18 cellular contexts compared by ENCODE assay signal in the genomic region with DNA sequence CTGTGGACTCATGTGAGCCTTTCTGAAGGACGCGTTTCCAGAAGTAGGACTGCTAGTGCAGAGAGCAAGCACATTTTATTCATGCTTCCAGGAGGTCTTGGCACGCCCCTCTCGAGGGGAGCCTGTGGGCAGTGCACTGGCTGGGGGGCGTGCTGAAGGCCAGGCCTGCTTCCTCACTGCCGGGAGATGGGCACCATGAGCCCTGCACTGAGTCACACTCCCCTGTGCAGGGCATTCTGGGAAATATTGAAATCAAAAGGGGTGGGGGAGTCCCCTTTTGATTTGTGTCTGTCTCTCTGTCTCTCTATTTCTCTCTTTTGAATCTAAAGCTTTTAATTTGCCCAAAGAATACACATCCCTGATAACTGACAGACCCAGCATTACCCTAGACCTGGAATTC. TPM values are rescaled to one million over a fixed set of nuclear protein-coding genes. Genes with fewer than 3 reads are reported as not detected.
DNase-seq lines count a peak whose midpoint lies in the region; ATAC-seq and TF ChIP-seq lines count a peak whose summit lies in the region.
"Had no signal": no experiment of that assay in that cellular context is flagged by ENCODE, and none has a peak within 500 bp of the region (broad histone marks: within the 10 kb centered on the region; RNA-seq: fewer than 3 reads in every experiment).

No MANE protein-coding gene starts in this region.

- 0 out of 2 replicates have a peak, but pooled peaks cover 3% of the 10 kb centered on the region for H3K36me3 Mint-ChIP-seq in WTC11

- no peaks in the 10 kb centered on the region for H3K4me1 ChIP-seq in vagina

- H3K9me3 ChIP-seq in vagina, result no peaks in the 10 kb centered on the region
- H3K9me3 ChIP-seq: thoracic aorta had no signal

- ATAC-seq in WTC11, result no peak
- ATAC-seq: T-helper 17 cell had no signal

- H3K4me3 ChIP-seq in vagina, result no peak overlapping the region
- no peak overlapping the region for H3K4me3 ChIP-seq in foreskin fibroblast (ENCODE audit: low read depth in 1 of 2, low read length in 2 of 2)
- H3K4me3 ChIP-seq: thoracic aorta had no signal

- TF ChIP-seq CTCF in WTC11 (IDR thresholded peaks at IDR 0.05), result no peak
- no peak for TF ChIP-seq CTCF in vagina (IDR thresholded peaks at IDR 0.05)
- TF ChIP-seq CTCF in foreskin fibroblast (IDR thresholded peaks at IDR 0.05; ENCODE audit: low read depth, low read length), result no peak

- no peaks in the 10 kb centered on the region for H3K27me3 Mint-ChIP-seq in WTC11 (ENCODE audit: low read depth)
- H3K27me3 Mint-ChIP-seq: central memory CD8-positive, alpha-beta T cell; T-helper 17 cell had no signal

- no peaks in the 10 kb centered on the region for H3K27me3 ChIP-seq in vagina

- H3K27ac ChIP-seq in vagina, result no peak overlapping the region
- H3K27ac ChIP-seq: thoracic aorta had no signal

- DNase-seq in stimulated activated CD4-positive, alpha-beta T cell treated with anti-CD3 and anti-CD28 coated beads, Interleukin-4, amount 100 ng/mL, for 24 hours, result peak; percentile 14
- DNase-seq in stimulated activated CD4-positive, alpha-beta T cell treated with anti-CD3 and anti-CD28 coated beads, Interleukin-4, amount 100 ng/mL, for 4 hours, result no peak
- DNase-seq in WTC11 (ENCODE audit: low spot score) (no peak), islet precursor cell (peak; percentile 35), vagina (ENCODE audit: extremely low spot score in 2 of 2) (no peak), foreskin fibroblast (no peak), NCI-H524 treated with DMSO at 0.1 percent for 48 hours (lab: John Stamatoyannopoulos, UW) (no peak), NCI-H1092 (lab: John Stamatoyannopoulos, UW) (no peak)
- DNase-seq: amniotic stem cell; effector CD8-positive, alpha-beta T cell; kidney glomerular epithelial cell; mesendoderm; MM.1S; NCI-H187; Right ventricle myocardium superior; T-helper 17 cell had no signal

- H3K27ac Mint-ChIP-seq in WTC11, result peak overlapping the region; percentile 45; the same call in 1 of the 2 replicates
- H3K27ac Mint-ChIP-seq: T-helper 17 cell had no signal

- no peaks in the 10 kb centered on the region for H3K4me1 Mint-ChIP-seq in WTC11
- H3K4me1 Mint-ChIP-seq: central memory CD8-positive, alpha-beta T cell; T-helper 17 cell had no signal

- CTCF ChIA-PET in WTC11 (lab: Charles Lee), result no interaction called here

- TF ChIP-seq POLR2A in vagina (IDR thresholded peaks at IDR 0.05), result no peak

- no peak overlapping the region for H3K4me3 Mint-ChIP-seq in WTC11
- H3K4me3 Mint-ChIP-seq: central memory CD8-positive, alpha-beta T cell; T-helper 17 cell had no signal

- POLR2A ChIA-PET in WTC11 (lab: Charles Lee), result no interaction called here

- H3K9me3 Mint-ChIP-seq in WTC11, result no peaks in the 10 kb centered on the region
- H3K9me3 Mint-ChIP-seq: central memory CD8-positive, alpha-beta T cell had no signal

- peaks cover 0 to 6% of the 10 kb centered on the region in 2 donors for H3K36me3 ChIP-seq in vagina

- intact Hi-C loops in vagina (cut with DNase I), result no loop called here

TF ChIP-seq in WTC11, 78 proteins besides CTCF, POLR2A, EP300 and RAD21:
- TF ChIP-seq, protein P1, sequence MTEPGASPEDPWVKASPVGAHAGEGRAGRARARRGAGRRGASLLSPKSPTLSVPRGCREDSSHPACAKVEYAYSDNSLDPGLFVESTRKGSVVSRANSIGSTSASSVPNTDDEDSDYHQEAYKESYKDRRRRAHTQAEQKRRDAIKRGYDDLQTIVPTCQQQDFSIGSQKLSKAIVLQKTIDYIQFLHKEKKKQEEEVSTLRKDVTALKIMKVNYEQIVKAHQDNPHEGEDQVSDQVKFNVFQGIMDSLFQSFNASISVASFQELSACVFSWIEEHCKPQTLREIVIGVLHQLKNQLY (CRISPR knock-in tag; IDR thresholded peaks at IDR 0.05), result no peak
- TF ChIP-seq, protein P2, sequence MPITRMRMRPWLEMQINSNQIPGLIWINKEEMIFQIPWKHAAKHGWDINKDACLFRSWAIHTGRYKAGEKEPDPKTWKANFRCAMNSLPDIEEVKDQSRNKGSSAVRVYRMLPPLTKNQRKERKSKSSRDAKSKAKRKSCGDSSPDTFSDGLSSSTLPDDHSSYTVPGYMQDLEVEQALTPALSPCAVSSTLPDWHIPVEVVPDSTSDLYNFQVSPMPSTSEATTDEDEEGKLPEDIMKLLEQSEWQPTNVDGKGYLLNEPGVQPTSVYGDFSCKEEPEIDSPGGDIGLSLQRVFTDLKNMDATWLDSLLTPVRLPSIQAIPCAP (CRISPR knock-in tag; IDR thresholded peaks at IDR 0.05), result no peak
- no peak for TF ChIP-seq OVOL2 (CRISPR knock-in tag; IDR thresholded peaks at IDR 0.05; ENCODE audit: borderline replicate concordance)
- no peak for TF ChIP-seq JUN (CRISPR knock-in tag; IDR thresholded peaks at IDR 0.05)
- TF ChIP-seq ZNF317 (CRISPR knock-in tag; IDR thresholded peaks at IDR 0.05; ENCODE audit: borderline replicate concordance, low read depth), result no peak
- TF ChIP-seq FOXJ3 (CRISPR knock-in tag; IDR thresholded peaks at IDR 0.05; ENCODE audit: borderline replicate concordance), result no peak
- TF ChIP-seq ZBTB43 (CRISPR knock-in tag; IDR thresholded peaks at IDR 0.05), result no peak
- TF ChIP-seq, protein P3, sequence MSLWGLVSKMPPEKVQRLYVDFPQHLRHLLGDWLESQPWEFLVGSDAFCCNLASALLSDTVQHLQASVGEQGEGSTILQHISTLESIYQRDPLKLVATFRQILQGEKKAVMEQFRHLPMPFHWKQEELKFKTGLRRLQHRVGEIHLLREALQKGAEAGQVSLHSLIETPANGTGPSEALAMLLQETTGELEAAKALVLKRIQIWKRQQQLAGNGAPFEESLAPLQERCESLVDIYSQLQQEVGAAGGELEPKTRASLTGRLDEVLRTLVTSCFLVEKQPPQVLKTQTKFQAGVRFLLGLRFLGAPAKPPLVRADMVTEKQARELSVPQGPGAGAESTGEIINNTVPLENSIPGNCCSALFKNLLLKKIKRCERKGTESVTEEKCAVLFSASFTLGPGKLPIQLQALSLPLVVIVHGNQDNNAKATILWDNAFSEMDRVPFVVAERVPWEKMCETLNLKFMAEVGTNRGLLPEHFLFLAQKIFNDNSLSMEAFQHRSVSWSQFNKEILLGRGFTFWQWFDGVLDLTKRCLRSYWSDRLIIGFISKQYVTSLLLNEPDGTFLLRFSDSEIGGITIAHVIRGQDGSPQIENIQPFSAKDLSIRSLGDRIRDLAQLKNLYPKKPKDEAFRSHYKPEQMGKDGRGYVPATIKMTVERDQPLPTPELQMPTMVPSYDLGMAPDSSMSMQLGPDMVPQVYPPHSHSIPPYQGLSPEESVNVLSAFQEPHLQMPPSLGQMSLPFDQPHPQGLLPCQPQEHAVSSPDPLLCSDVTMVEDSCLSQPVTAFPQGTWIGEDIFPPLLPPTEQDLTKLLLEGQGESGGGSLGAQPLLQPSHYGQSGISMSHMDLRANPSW (CRISPR knock-in tag; conservative IDR thresholded peaks at IDR 0.05; ENCODE audit: low read depth), result no peak
- TF ChIP-seq NFYB (CRISPR knock-in tag; conservative IDR thresholded peaks at IDR 0.05; ENCODE audit: low read depth), result no peak
- TF ChIP-seq, protein P4, sequence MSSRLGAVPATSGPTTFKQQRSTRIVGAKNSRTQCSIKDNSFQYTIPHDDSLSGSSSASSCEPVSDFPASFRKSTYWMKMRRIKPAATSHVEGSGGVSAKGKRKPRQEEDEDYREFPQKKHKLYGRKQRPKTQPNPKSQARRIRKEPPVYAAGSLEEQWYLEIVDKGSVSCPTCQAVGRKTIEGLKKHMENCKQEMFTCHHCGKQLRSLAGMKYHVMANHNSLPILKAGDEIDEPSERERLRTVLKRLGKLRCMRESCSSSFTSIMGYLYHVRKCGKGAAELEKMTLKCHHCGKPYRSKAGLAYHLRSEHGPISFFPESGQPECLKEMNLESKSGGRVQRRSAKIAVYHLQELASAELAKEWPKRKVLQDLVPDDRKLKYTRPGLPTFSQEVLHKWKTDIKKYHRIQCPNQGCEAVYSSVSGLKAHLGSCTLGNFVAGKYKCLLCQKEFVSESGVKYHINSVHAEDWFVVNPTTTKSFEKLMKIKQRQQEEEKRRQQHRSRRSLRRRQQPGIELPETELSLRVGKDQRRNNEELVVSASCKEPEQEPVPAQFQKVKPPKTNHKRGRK (CRISPR knock-in tag; IDR thresholded peaks at IDR 0.05; ENCODE audit: borderline replicate concordance), result no peak

RNA-seq across cellular contexts. Expression of gene DPF1, which starts 34.0 kb away (rescaled TPM):
- total RNA-seq in WTC11 (2021) (5.2 to 6.8 TPM (median 5.9 TPM) in 3 replicates), vagina (not detected)
- total RNA-seq: Right ventricle myocardium superior, T-helper 17 cell had no signal

Comparison
In these comparisons a context has a peak if more than half of its experiments do, and no peak if none do; other contexts are left out.
1. DNase-seq: peak in stimulated activated CD4-positive, alpha-beta T cell treated with anti-CD3 and anti-CD28 coated beads, Interleukin-4, amount 100 ng/mL, for 24 hours (single experiment) and islet precursor cell (single experiment); none in stimulated activated CD4-positive, alpha-beta T cell treated with anti-CD3 and anti-CD28 coated beads, Interleukin-4, amount 100 ng/mL, for 4 hours (0 of 2), WTC11 (single experiment), vagina (0 of 2), foreskin fibroblast (0 of 2), NCI-H524 treated with DMSO at 0.1 percent for 48 hours (single experiment) and NCI-H1092 (single experiment).